In genomic region chr6:76681781-76682180, GRCh38 we compare ENCODE assay signal across 1 cellular context.
TF ChIP-seq lines count a peak whose summit lies in the region.

No MANE protein-coding gene starts in this region.

TF ChIP-seq in endothelial cell of umbilical vein, 7 proteins besides CTCF, POLR2A, EP300 and RAD21:
- TF ChIP-seq POLR2AphosphoS5 (IDR thresholded peaks at IDR 0.05; ENCODE audit: insufficient read depth, low read depth, low read length): no peak
- peak; percentile 22 for TF ChIP-seq GATA2 (IDR thresholded peaks at IDR 0.05; ENCODE audit: insufficient read depth, insufficient read length, low read depth, low read length)
- TF ChIP-seq FOS (IDR thresholded peaks at IDR 0.05; ENCODE audit: borderline replicate concordance, insufficient read depth, low read length): peak; percentile 62
